ENCODE assay signal across 1 cellular context in genomic region chr3:186783070-186783730, GRCh38.
TF ChIP-seq lines count a peak whose summit lies in the region.

TSS of gene EIF4A2 (plus strand) at chr3:186783577. CDS start at chr3:186783611, 34 bp downstream.

TF ChIP-seq in GM12878, 131 proteins besides CTCF, POLR2A, EP300 and RAD21 (continued from another document and continues in another):
- TF ChIP-seq USF1 (IDR thresholded peaks at IDR 0.05; ENCODE audit: borderline replicate concordance, extremely low read length, insufficient read depth, low read depth, low read length) (no peak), FOXK2 (IDR thresholded peaks at IDR 0.05) (peak; percentile 39; the same call in 1 of the 2 replicates), POLR2AphosphoS2 (IDR thresholded peaks at IDR 0.05; ENCODE audit: low read depth, low read length) (peak; percentile 99), NRF1 (conservative IDR thresholded peaks at IDR 0.05; ENCODE audit: low read depth, low read length) (no peak), JUND (IDR thresholded peaks at IDR 0.05; ENCODE audit: low read depth, low read length) (no peak), CEBPB (IDR thresholded peaks at IDR 0.05; ENCODE audit: borderline replicate concordance in 1 of 2, low read depth in 2 of 2, low read length in 2 of 2) (no peak; a peak in 1 of 4 replicates), SMAD5 (IDR thresholded peaks at IDR 0.05; ENCODE audit: low read depth) (peak; percentile 99), ZNF622 (IDR thresholded peaks at IDR 0.05) (no peak), GABPA (IDR thresholded peaks at IDR 0.05; ENCODE audit: low read depth) (peak; percentile 8), STAT1 (conservative IDR thresholded peaks at IDR 0.05) (peak; percentile 92; the same call in 1 of the 2 replicates), STAT3 (IDR thresholded peaks at IDR 0.05; ENCODE audit: low read depth, low read length) (no peak), NR2C2 (IDR thresholded peaks at IDR 0.05; ENCODE audit: borderline replicate concordance, control insufficient read depth, insufficient read length, low read depth) (no peak), MTA2 (IDR thresholded peaks at IDR 0.05; ENCODE audit: low read depth) (peak; percentile 81), BCL11A (IDR thresholded peaks at IDR 0.05; ENCODE audit: low read depth, low read length) (peak; percentile 19; the same call in 1 of the 2 replicates), EGR1 (IDR thresholded peaks at IDR 0.05; ENCODE audit: borderline replicate concordance in 1 of 2, low read depth in 2 of 2, low read length in 2 of 2) (peak in 1 of 2 experiments; percentile 63; a peak in 2 of 3 replicates), RELA (IDR thresholded peaks at IDR 0.05; ENCODE audit: borderline replicate concordance, partially characterized antibody) (peak; percentile 31), RBBP5 (conservative IDR thresholded peaks at IDR 0.05) (0 out of 2 replicates have a peak, but pooled peaks have one; percentile 18), RFX5 (IDR thresholded peaks at IDR 0.05; ENCODE audit: low read depth, low read length) (no peak), RAD51 (IDR thresholded peaks at IDR 0.05) (peak; percentile 68), RB1 (IDR thresholded peaks at IDR 0.05; ENCODE audit: borderline replicate concordance) (peak; percentile 97), FOS (IDR thresholded peaks at IDR 0.05; ENCODE audit: borderline replicate concordance, extremely low read depth, insufficient read length) (no peak), NR2C1 (IDR thresholded peaks at IDR 0.05) (peak; percentile 29), KLF5 (IDR thresholded peaks at IDR 0.05; ENCODE audit: partially characterized antibody) (peak; percentile 61), HCFC1 (IDR thresholded peaks at IDR 0.05; ENCODE audit: low read length) (peak; percentile 33), ZBTB33 (IDR thresholded peaks at IDR 0.05) (no peak), ETV6 (conservative IDR thresholded peaks at IDR 0.05 in 1 of 2, IDR thresholded peaks at IDR 0.05 in 1 of 2; ENCODE audit: borderline replicate concordance in 1 of 2, low read depth in 1 of 2) (0 out of 4 replicates have a peak, but pooled peaks of 1 of the 2 experiments have one; percentile 4), HDGF (IDR thresholded peaks at IDR 0.05) (no peak), SP1 (IDR thresholded peaks at IDR 0.05; ENCODE audit: low read depth, low read length) (no peak), SIN3A (IDR thresholded peaks at IDR 0.05; ENCODE audit: low read depth, low read length) (no peak; the same call in 1 of the 2 replicates), TBL1XR1 (IDR thresholded peaks at IDR 0.05; ENCODE audit: low read depth, low read length) (0 out of 2 replicates have a peak, but pooled peaks have one; percentile 62), FOXM1 (IDR thresholded peaks at IDR 0.05; ENCODE audit: low read depth, low read length) (peak; percentile 84), HDAC2 (IDR thresholded peaks at IDR 0.05) (no peak), MLLT1 (IDR thresholded peaks at IDR 0.05) (peak; percentile 98), IRF4 (IDR thresholded peaks at IDR 0.05; ENCODE audit: low read depth, low read length) (0 out of 2 replicates have a peak, but pooled peaks have one; percentile 36), E2F8 (IDR thresholded peaks at IDR 0.05; ENCODE audit: low read depth, partially characterized antibody) (peak; percentile 82), BRCA1 (IDR thresholded peaks at IDR 0.05; ENCODE audit: low read depth, low read length) (no peak), CBX5 (IDR thresholded peaks at IDR 0.05; ENCODE audit: low read depth) (no peak), EED (IDR thresholded peaks at IDR 0.05; ENCODE audit: low read depth) (no peak; the same call in none of the 2 replicates), PAX8 (IDR thresholded peaks at IDR 0.05) (0 out of 2 replicates have a peak, but pooled peaks have one; percentile 31), ZNF207 (IDR thresholded peaks at IDR 0.05; ENCODE audit: borderline replicate concordance) (peak; percentile 95; the same call in 1 of the 2 replicates), ZNF217 (IDR thresholded peaks at IDR 0.05) (peak; percentile 82; the same call in 1 of the 2 replicates), SRF (IDR thresholded peaks at IDR 0.05; ENCODE audit: low read depth in 2 of 2, low read length in 2 of 2) (0 out of 4 replicates have a peak, but pooled peaks of 1 of the 2 experiments have one; percentile 6), IKZF1 (conservative IDR thresholded peaks at IDR 0.05) (peak; percentile 83)
- TF ChIP-seq, protein P1, sequence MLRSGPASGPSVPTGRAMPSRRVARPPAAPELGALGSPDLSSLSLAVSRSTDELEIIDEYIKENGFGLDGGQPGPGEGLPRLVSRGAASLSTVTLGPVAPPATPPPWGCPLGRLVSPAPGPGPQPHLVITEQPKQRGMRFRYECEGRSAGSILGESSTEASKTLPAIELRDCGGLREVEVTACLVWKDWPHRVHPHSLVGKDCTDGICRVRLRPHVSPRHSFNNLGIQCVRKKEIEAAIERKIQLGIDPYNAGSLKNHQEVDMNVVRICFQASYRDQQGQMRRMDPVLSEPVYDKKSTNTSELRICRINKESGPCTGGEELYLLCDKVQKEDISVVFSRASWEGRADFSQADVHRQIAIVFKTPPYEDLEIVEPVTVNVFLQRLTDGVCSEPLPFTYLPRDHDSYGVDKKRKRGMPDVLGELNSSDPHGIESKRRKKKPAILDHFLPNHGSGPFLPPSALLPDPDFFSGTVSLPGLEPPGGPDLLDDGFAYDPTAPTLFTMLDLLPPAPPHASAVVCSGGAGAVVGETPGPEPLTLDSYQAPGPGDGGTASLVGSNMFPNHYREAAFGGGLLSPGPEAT (IDR thresholded peaks at IDR 0.05; ENCODE audit: low read depth): peak; percentile 85
- TF ChIP-seq, protein P2, sequence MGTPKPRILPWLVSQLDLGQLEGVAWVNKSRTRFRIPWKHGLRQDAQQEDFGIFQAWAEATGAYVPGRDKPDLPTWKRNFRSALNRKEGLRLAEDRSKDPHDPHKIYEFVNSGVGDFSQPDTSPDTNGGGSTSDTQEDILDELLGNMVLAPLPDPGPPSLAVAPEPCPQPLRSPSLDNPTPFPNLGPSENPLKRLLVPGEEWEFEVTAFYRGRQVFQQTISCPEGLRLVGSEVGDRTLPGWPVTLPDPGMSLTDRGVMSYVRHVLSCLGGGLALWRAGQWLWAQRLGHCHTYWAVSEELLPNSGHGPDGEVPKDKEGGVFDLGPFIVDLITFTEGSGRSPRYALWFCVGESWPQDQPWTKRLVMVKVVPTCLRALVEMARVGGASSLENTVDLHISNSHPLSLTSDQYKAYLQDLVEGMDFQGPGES (IDR thresholded peaks at IDR 0.05): no peak
- TF ChIP-seq, protein P3, sequence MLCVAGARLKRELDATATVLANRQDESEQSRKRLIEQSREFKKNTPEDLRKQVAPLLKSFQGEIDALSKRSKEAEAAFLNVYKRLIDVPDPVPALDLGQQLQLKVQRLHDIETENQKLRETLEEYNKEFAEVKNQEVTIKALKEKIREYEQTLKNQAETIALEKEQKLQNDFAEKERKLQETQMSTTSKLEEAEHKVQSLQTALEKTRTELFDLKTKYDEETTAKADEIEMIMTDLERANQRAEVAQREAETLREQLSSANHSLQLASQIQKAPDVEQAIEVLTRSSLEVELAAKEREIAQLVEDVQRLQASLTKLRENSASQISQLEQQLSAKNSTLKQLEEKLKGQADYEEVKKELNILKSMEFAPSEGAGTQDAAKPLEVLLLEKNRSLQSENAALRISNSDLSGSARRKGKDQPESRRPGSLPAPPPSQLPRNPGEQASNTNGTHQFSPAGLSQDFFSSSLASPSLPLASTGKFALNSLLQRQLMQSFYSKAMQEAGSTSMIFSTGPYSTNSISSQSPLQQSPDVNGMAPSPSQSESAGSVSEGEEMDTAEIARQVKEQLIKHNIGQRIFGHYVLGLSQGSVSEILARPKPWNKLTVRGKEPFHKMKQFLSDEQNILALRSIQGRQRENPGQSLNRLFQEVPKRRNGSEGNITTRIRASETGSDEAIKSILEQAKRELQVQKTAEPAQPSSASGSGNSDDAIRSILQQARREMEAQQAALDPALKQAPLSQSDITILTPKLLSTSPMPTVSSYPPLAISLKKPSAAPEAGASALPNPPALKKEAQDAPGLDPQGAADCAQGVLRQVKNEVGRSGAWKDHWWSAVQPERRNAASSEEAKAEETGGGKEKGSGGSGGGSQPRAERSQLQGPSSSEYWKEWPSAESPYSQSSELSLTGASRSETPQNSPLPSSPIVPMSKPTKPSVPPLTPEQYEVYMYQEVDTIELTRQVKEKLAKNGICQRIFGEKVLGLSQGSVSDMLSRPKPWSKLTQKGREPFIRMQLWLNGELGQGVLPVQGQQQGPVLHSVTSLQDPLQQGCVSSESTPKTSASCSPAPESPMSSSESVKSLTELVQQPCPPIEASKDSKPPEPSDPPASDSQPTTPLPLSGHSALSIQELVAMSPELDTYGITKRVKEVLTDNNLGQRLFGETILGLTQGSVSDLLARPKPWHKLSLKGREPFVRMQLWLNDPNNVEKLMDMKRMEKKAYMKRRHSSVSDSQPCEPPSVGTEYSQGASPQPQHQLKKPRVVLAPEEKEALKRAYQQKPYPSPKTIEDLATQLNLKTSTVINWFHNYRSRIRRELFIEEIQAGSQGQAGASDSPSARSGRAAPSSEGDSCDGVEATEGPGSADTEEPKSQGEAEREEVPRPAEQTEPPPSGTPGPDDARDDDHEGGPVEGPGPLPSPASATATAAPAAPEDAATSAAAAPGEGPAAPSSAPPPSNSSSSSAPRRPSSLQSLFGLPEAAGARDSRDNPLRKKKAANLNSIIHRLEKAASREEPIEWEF (IDR thresholded peaks at IDR 0.05; ENCODE audit: insufficient replicate concordance, low read depth, low read length): no peak
- TF ChIP-seq, protein P4, sequence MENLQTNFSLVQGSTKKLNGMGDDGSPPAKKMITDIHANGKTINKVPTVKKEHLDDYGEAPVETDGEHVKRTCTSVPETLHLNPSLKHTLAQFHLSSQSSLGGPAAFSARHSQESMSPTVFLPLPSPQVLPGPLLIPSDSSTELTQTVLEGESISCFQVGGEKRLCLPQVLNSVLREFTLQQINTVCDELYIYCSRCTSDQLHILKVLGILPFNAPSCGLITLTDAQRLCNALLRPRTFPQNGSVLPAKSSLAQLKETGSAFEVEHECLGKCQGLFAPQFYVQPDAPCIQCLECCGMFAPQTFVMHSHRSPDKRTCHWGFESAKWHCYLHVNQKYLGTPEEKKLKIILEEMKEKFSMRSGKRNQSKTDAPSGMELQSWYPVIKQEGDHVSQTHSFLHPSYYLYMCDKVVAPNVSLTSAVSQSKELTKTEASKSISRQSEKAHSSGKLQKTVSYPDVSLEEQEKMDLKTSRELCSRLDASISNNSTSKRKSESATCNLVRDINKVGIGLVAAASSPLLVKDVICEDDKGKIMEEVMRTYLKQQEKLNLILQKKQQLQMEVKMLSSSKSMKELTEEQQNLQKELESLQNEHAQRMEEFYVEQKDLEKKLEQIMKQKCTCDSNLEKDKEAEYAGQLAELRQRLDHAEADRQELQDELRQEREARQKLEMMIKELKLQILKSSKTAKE (IDR thresholded peaks at IDR 0.05; ENCODE audit: low read depth, poor library complexity, severe bottlenecking): peak; percentile 98
